9 cellular contexts compared by ENCODE assay signal in the genomic region with DNA sequence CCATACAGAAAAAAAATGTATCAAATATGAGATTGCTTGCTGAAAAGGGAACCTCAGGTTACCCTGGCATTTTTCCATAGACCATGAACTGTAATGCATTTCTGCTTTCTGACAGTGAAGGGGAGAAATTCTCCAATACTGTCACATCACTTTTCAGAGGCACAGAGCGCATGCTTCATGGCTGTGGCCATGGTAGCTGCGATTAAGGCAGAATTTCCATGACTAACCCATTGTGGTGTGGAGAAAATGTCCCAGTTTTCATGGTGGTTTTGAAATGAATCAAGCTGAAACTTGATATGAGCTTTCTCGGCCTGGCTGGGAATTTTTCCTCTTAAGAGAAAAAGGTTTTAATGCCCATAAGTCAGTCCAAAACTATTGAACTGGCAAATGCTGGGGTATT. TPM values are rescaled to one million over a fixed set of nuclear protein-coding genes. Genes with fewer than 3 reads are reported as not detected.
A peak's percentile ranks its signal among the peaks of the same experiment; 100 is the strongest.
DNase-seq lines count a peak whose midpoint lies in the region; ATAC-seq and TF ChIP-seq lines count a peak whose summit lies in the region.
"Had no signal": no experiment of that assay in that cellular context is flagged by ENCODE, and none has a peak within 500 bp of the region (broad histone marks: within the 10 kb centered on the region; RNA-seq: fewer than 3 reads in every experiment).

No MANE protein-coding gene starts in this region.

- H3K27me3 Mint-ChIP-seq in activated T-cell treated with anti-CD3 and anti-CD28 coated beads, Interleukin-2, amount 50 U/mL, for 4 hours (ENCODE audit: low read depth): no peaks in the 10 kb centered on the region

- H3K36me3 Mint-ChIP-seq in activated T-cell treated with anti-CD3 and anti-CD28 coated beads, Interleukin-2, amount 50 U/mL, for 4 hours (ENCODE audit: insufficient read depth): peaks cover 12% of the 10 kb centered on the region

- H3K27ac ChIP-seq in neutrophil: peak overlapping the region; percentile 6
- H3K27ac ChIP-seq: adrenal gland had no signal

- DNase-seq in EL (peak; percentile 48), germinal center (ENCODE audit: low spot score) (no peak), Ammon's horn (ENCODE audit: low spot score) (no peak)
- DNase-seq in activated T-cell treated with anti-CD3 and anti-CD28 coated beads, Interleukin-2, amount 50 U/mL, for 4 hours: no peak

- no peaks in the 10 kb centered on the region for H3K4me1 ChIP-seq in neutrophil (ENCODE audit: control insufficient read depth in 1 of 2, insufficient read depth in 1 of 2, low read depth in 1 of 2, low read length in 1 of 2)
- H3K4me1 ChIP-seq: adrenal gland had no signal

- H3K4me1 Mint-ChIP-seq in activated T-cell treated with anti-CD3 and anti-CD28 coated beads, Interleukin-2, amount 50 U/mL, for 4 hours (ENCODE audit: low read depth): peaks cover 38% of the 10 kb centered on the region

- no peaks in the 10 kb centered on the region for H3K9me3 ChIP-seq in neutrophil
- H3K9me3 ChIP-seq: adrenal gland had no signal

- H3K36me3 ChIP-seq in neutrophil: peaks cover 17% of the 10 kb centered on the region
- H3K36me3 ChIP-seq: adrenal gland had no signal

- ATAC-seq in HG02642 (IDR thresholded peaks at IDR 0.05; ENCODE audit: poor library complexity, unreplicated experiment) (peak; percentile 48), GM19452 (IDR thresholded peaks at IDR 0.05; ENCODE audit: unreplicated experiment) (no peak), GM21526 (IDR thresholded peaks at IDR 0.05; ENCODE audit: low FRiP score, unreplicated experiment) (no peak)
- peak; percentile 78 to 80 for ATAC-seq in activated T-cell treated with anti-CD3 and anti-CD28 coated beads, Interleukin-2, amount 50 U/mL, for 4 hours

- no peak for TF ChIP-seq CTCF in neutrophil (IDR thresholded peaks at IDR 0.05)

- H3K4me3 ChIP-seq in neutrophil (ENCODE audit: low read depth in 1 of 2, low read length in 1 of 2): no peak overlapping the region
- H3K4me3 ChIP-seq: adrenal gland had no signal

- H3K27me3 ChIP-seq in neutrophil: no peaks in the 10 kb centered on the region
- H3K27me3 ChIP-seq: adrenal gland had no signal

- no peak overlapping the region for H3K4me3 Mint-ChIP-seq in activated T-cell treated with anti-CD3 and anti-CD28 coated beads, Interleukin-2, amount 50 U/mL, for 4 hours

- H3K9me3 Mint-ChIP-seq in activated T-cell treated with anti-CD3 and anti-CD28 coated beads, Interleukin-2, amount 50 U/mL, for 4 hours: no peaks in the 10 kb centered on the region

RNA-seq across cellular contexts. Expression of a gene that starts 39.5 kb away (rescaled TPM):
- total RNA-seq in activated T-cell treated with anti-CD3 and anti-CD28 coated beads, Interleukin-2, amount 50 U/mL, for 4 hours: under 1 TPM in 1 of 3 donors, not detected in 2; 0.15 TPM

Comparison
In these comparisons a context has a peak if more than half of its experiments do, and no peak if none do; other contexts are left out.
1. ATAC-seq: peak in HG02642 (single experiment) and activated T-cell treated with anti-CD3 and anti-CD28 coated beads, Interleukin-2, amount 50 U/mL, for 4 hours (2 of 2); none in GM19452 (single experiment) and GM21526 (single experiment).